In genomic region chr22:45460288-45461109, GRCh38 we compare ENCODE assay signal across 15 cellular contexts. TPM values are rescaled to one million over a fixed set of nuclear protein-coding genes. Genes with fewer than 3 reads are reported as not detected.
DNase-seq lines count a peak whose midpoint lies in the region; ATAC-seq and TF ChIP-seq lines count a peak whose summit lies in the region.
"Had no signal": no experiment of that assay in that cellular context is flagged by ENCODE, and none has a peak within 500 bp of the region (broad histone marks: within the 10 kb centered on the region; RNA-seq: fewer than 3 reads in every experiment).

No MANE protein-coding gene starts in this region.

- no peaks in the 10 kb centered on the region for H3K36me3 Mint-ChIP-seq in immature natural killer cell

- H3K27ac ChIP-seq in AG04450 (ENCODE audit: low read depth, low read length) (peak overlapping the region; percentile 47), trophoblast cell (ENCODE audit: low read depth, low read length) (no peak overlapping the region)
- H3K27ac ChIP-seq: PC-9 had no signal

- H3K23ac ChIP-seq in trophoblast cell (ENCODE audit: low read length), result no peak overlapping the region

- in situ Hi-C loops in astrocyte of the spinal cord (cut with HindIII; ENCODE audit: low sequenced_read_pairs), result no loop called here

- H4K8ac ChIP-seq in trophoblast cell (ENCODE audit: low read depth, low read length), result peak overlapping the region; percentile 43

- H3K79me2 ChIP-seq in trophoblast cell (ENCODE audit: control insufficient read depth, insufficient read depth, low read length, poor library complexity), result no peaks in the 10 kb centered on the region

- peaks cover 1 to 5% (median 4%) of the 10 kb centered on the region in 3 donors for H3K27me3 Mint-ChIP-seq in immature natural killer cell (ENCODE audit: low read depth in 3 of 3)

- H3K9ac ChIP-seq in trophoblast cell (ENCODE audit: low read length), result no peak overlapping the region

- WGBS in trophoblast cell (ENCODE audit: extremely low coverage, insufficient coverage, insufficient read length), result no CpG with 5 or more reads among the region's 14 CpGs

- DNase-seq in AG04450 (ENCODE audit: low read depth, low spot score) (peak; percentile 82), astrocyte of the spinal cord (ENCODE audit: low read depth, low spot score) (peak; percentile 65), left cardiac atrium (peak; percentile 67), trophoblast cell (no peak), immature natural killer cell (no peak)
- DNase-seq: activated naive CD4-positive, alpha-beta T cell treated with anti-CD3 and anti-CD28 coated beads, Interleukin-2, amount 50 U/mL, for 16 hours; DMS79; NCI-H446; PC-9; T-helper 9 cell had no signal

- H2BK5ac ChIP-seq in trophoblast cell (ENCODE audit: low read depth, low read length, poor library complexity), result peak overlapping the region; percentile 62

- H3K18ac ChIP-seq in trophoblast cell (ENCODE audit: low read length), result peak overlapping the region; percentile 67

- H3K27me3 ChIP-seq in AG04450 (ENCODE audit: control insufficient read depth, insufficient read depth, low read length) (no peaks in the 10 kb centered on the region), trophoblast cell (ENCODE audit: insufficient read depth, low read length) (no peaks in the 10 kb centered on the region)

- no peaks in the 10 kb centered on the region for H3K36me3 ChIP-seq in trophoblast cell (ENCODE audit: control insufficient read depth in 1 of 2, insufficient read depth in 2 of 2, low read length in 2 of 2)

- no peak overlapping the region for H3K4ac ChIP-seq in trophoblast cell (ENCODE audit: low read depth, low read length)

- H3K4me2 ChIP-seq in trophoblast cell (ENCODE audit: low read length), result no peak overlapping the region
- H3K4me2 ChIP-seq: PC-9 had no signal

- H2AK5ac ChIP-seq in trophoblast cell (ENCODE audit: low read length), result peak overlapping the region; percentile 79

- no peak for TF ChIP-seq CTCF in AG04450 (IDR thresholded peaks at IDR 0.05; ENCODE audit: low read depth, low read length)
- TF ChIP-seq CTCF in astrocyte of the spinal cord (IDR thresholded peaks at IDR 0.05; ENCODE audit: low read depth, low read length), result no peak

- peaks cover 6 to 12% of the 10 kb centered on the region in 2 experiments for H3K4me1 ChIP-seq in trophoblast cell (ENCODE audit: control insufficient read depth in 1 of 2, insufficient read depth in 2 of 2, low read length in 2 of 2)

- H3K4me3 ChIP-seq in AG04450 (ENCODE audit: low read depth, low read length) (no peak overlapping the region), astrocyte of the spinal cord (ENCODE audit: low read depth, low read length) (no peak overlapping the region), trophoblast cell (ENCODE audit: low read depth, low read length) (no peak overlapping the region)
- H3K4me3 ChIP-seq: GM12878, PC-9 had no signal

- POLR2A ChIA-PET in AG04450 (lab: Yijun Ruan, JAX), result interaction anchor here (0.6 to 1.2 kb wide), 2 partner anchors 19 to 42 kb away, joined by 3 read pairs; partner anchors contain the start of gene FBLN1

- intact Hi-C loops in left cardiac atrium (cut with DNase I), result no loop called here

- H2BK120ac ChIP-seq in trophoblast cell (ENCODE audit: insufficient read depth, low read length, poor library complexity), result peak overlapping the region; percentile 37

- CTCF ChIA-PET in AG04450 (lab: Charles Lee), result interaction anchor here (0.7 kb wide), 1 partner anchor 142 kb away, joined by 3 read pairs; no protein-coding TSS in a partner anchor

- H4K12ac ChIP-seq in trophoblast cell (ENCODE audit: low read depth, low read length), result no peak overlapping the region

- H3K9me3 Mint-ChIP-seq in immature natural killer cell, result no peaks in the 10 kb centered on the region

- peaks cover 3% of the 10 kb centered on the region for H3K9me3 ChIP-seq in AG04450 (ENCODE audit: control insufficient read depth, insufficient read depth, low read length)
- no peaks in the 10 kb centered on the region for H3K9me3 ChIP-seq in trophoblast cell (ENCODE audit: insufficient read depth, low read depth, low read length)

- no peak overlapping the region for H2AFZ ChIP-seq in trophoblast cell (ENCODE audit: insufficient read depth, low read length, poor library complexity)
- H2AFZ ChIP-seq: PC-9 had no signal

- H3K27ac Mint-ChIP-seq in immature natural killer cell, result no peak overlapping the region

- no peak overlapping the region for H3K4me3 Mint-ChIP-seq in immature natural killer cell

- H3K14ac ChIP-seq in trophoblast cell (ENCODE audit: low read length), result peak overlapping the region; percentile 78

- no peaks in the 10 kb centered on the region for H3K4me1 Mint-ChIP-seq in immature natural killer cell

- ATAC-seq in left cardiac atrium (peak; percentile 94 to 98), HG03045 (IDR thresholded peaks at IDR 0.05; ENCODE audit: unreplicated experiment) (no peak), GM19455 (IDR thresholded peaks at IDR 0.05; ENCODE audit: unreplicated experiment) (no peak), HG02852 (IDR thresholded peaks at IDR 0.05; ENCODE audit: unreplicated experiment) (no peak)
- ATAC-seq: GM12878 had no signal

- peak overlapping the region; percentile 90 for H4K91ac ChIP-seq in trophoblast cell (ENCODE audit: low read depth, low read length)

- peaks cover 15% of the 10 kb centered on the region for H3K79me1 ChIP-seq in trophoblast cell (ENCODE audit: low read length)

- H2BK12ac ChIP-seq in trophoblast cell (ENCODE audit: low read length), result peak overlapping the region; percentile 72

RNA-seq across cellular contexts. Expression of gene FBLN1, which starts 42.2 kb away (rescaled TPM):
- polyA plus RNA-seq in AG04450 (2011; rRNA removed) (241 and 314 TPM in 2 replicates), immature natural killer cell (not detected)
- polyA minus RNA-seq in AG04450 (2011; rRNA and poly(A)+ RNA removed), result 112 and 137 TPM in 2 replicates
- total RNA-seq in left cardiac atrium, result 100 to 1,000 TPM; 251 to 348 TPM
- 1,067 and 1,077 TPM in 2 replicates for polyA plus RNA-seq in trophoblast cell (2013)

RNA-seq across cellular contexts. Expression of gene RIBC2, which starts 47.0 kb away (rescaled TPM):
- 0.20 and 0.31 TPM in 2 replicates for polyA plus RNA-seq in AG04450 (2011; rRNA removed)
- polyA minus RNA-seq in AG04450 (2011; rRNA and poly(A)+ RNA removed), result not detected in 2 replicates
- under 1 TPM; 0.39 to 0.47 TPM for total RNA-seq in left cardiac atrium
- polyA plus RNA-seq in trophoblast cell (2013), result 0.93 and 1.2 TPM in 2 replicates
- under 1 TPM in 1 of 3 donors, not detected in 2; 0.13 TPM for polyA plus RNA-seq in immature natural killer cell
- total RNA-seq: GM12878 had no signal

RNA-seq across cellular contexts. Expression of gene SMC1B, which starts 47.1 kb away (rescaled TPM):
- polyA plus RNA-seq in AG04450 (2011; rRNA removed) (not detected in 2 replicates), immature natural killer cell (under 1 TPM in 1 of 3 donors, not detected in 2; 0.21 TPM)
- polyA minus RNA-seq in AG04450 (2011; rRNA and poly(A)+ RNA removed), result not detected in 2 replicates
- total RNA-seq in left cardiac atrium, result not detected
- 0.05 and 0.07 TPM in 2 replicates for polyA plus RNA-seq in trophoblast cell (2013)
- total RNA-seq: GM12878, H1 had no signal
- polyA plus RNA-seq: GM12878 had no signal

Comparison
In these comparisons a context has a peak if more than half of its experiments do, and no peak if none do; other contexts are left out.
1. DNase-seq: peak in AG04450 (single experiment), astrocyte of the spinal cord (single experiment) and left cardiac atrium (single experiment); none in trophoblast cell (0 of 2) and immature natural killer cell (0 of 3).
2. ATAC-seq: peak in left cardiac atrium (2 of 2); none in HG03045 (single experiment), GM19455 (single experiment) and HG02852 (single experiment).
3. RNA of gene FBLN1, which starts 42.2 kb away (polyA plus RNA-seq): 241 to 314 TPM in AG04450; not detected in immature natural killer cell; every median in the first group is over 100 times any median in the second.